Comparison of ENCODE assay signal across 15 cellular contexts in genomic region chr12:114655934-114656697, GRCh38. TPM values are rescaled to one million over a fixed set of nuclear protein-coding genes. Genes with fewer than 3 reads are reported as not detected.
A peak's percentile ranks its signal among the peaks of the same experiment; 100 is the strongest.
DNase-seq lines count a peak whose midpoint lies in the region; FAIRE-seq and TF ChIP-seq lines count a peak whose summit lies in the region.
"Had no signal": no experiment of that assay in that cellular context is flagged by ENCODE, and none has a peak within 500 bp of the region (broad histone marks: within the 10 kb centered on the region; RNA-seq: fewer than 3 reads in every experiment).

No MANE protein-coding gene starts in this region.

- H3K56ac ChIP-seq in mesendoderm (ENCODE audit: low read length) = peak overlapping the region; percentile 34

- H2BK5ac ChIP-seq in mesendoderm (ENCODE audit: low read length) = peak overlapping the region; percentile 23

- no peaks in the 10 kb centered on the region for H3K9me3 ChIP-seq in HUES48 (ENCODE audit: control insufficient read depth, insufficient read depth, low read length)
- H3K9me3 ChIP-seq: neutrophil had no signal

- H4K5ac ChIP-seq in mesendoderm (ENCODE audit: low read length) = no peak overlapping the region

- H3K79me1 ChIP-seq in mesendoderm (ENCODE audit: low read length) = no peaks in the 10 kb centered on the region

- DNase-seq in A172 (ENCODE audit: low spot score) = peak; percentile 14
- DNase-seq in brain microvascular endothelial cell = peak; percentile 94
- DNase-seq in mesendoderm = peak; percentile 78
- no peak for DNase-seq in H54 (ENCODE audit: insufficient read length, low spot score)
- DNase-seq in NCI-H187 treated with DMSO at 0.1 percent for 48 hours (lab: John Stamatoyannopoulos, UW) = no peak
- no peak for DNase-seq in KG1 (lab: John Stamatoyannopoulos, UW)
- no peak for DNase-seq in stimulated activated CD4-positive, alpha-beta T cell treated with anti-CD3 and anti-CD28 coated beads, Interleukin-4, amount 100 ng/mL, for 1 hour
- DNase-seq: activated CD4-positive, CD25-positive, alpha-beta regulatory T cell; activated naive CD8-positive, alpha-beta T cell treated with anti-CD3 and anti-CD28 coated beads, Interleukin-2, amount 50 U/mL, for 24 hours; activated T-cell treated with anti-CD3 and anti-CD28 coated beads, Interleukin-2, amount 50 U/mL, for 1 hour; NCI-H2081 had no signal

- peaks cover 36% of the 10 kb centered on the region for H3K4me1 ChIP-seq in HUES48 (ENCODE audit: control insufficient read depth, insufficient read depth, low read length)
- peaks cover 17% of the 10 kb centered on the region for H3K4me1 ChIP-seq in mesendoderm (ENCODE audit: control insufficient read depth, low read depth, low read length)

- H3K79me2 ChIP-seq in mesendoderm (ENCODE audit: control insufficient read depth, insufficient read depth, low read length) = no peaks in the 10 kb centered on the region

- H2AK5ac ChIP-seq in mesendoderm (ENCODE audit: low read length) = peak overlapping the region; percentile 30

- in situ Hi-C loops in brain microvascular endothelial cell (cut with HindIII; ENCODE audit: low pct_ligation_motif_present, low sequenced_read_pairs) = no loop called here

- FAIRE-seq in H54 (lab: Jason Lieb, UNC) = no peak

- H3K27me3 ChIP-seq in HUES48 (ENCODE audit: control insufficient read depth, insufficient read depth, low read length) = peaks cover 7% of the 10 kb centered on the region; the same call in 1 of the 2 replicates
- H3K27me3 ChIP-seq in brain microvascular endothelial cell (replicated peaks) = no peaks in the 10 kb centered on the region
- no peaks in the 10 kb centered on the region for H3K27me3 ChIP-seq in mesendoderm (ENCODE audit: insufficient read depth, low read length, poor library complexity)

- H3K23ac ChIP-seq in mesendoderm (ENCODE audit: low read length) = no peak overlapping the region

- TF ChIP-seq POLR2A in H54 (IDR thresholded peaks at IDR 0.05; ENCODE audit: low read depth, low read length) = no peak

- no peak for TF ChIP-seq CTCF in brain microvascular endothelial cell (IDR thresholded peaks at IDR 0.05; ENCODE audit: low read depth, low read length, missing control alignments)

- no peak overlapping the region for H3K4me3 ChIP-seq in HUES48 (ENCODE audit: low read depth, low read length)
- no peak overlapping the region for H3K4me3 ChIP-seq in brain microvascular endothelial cell (ENCODE audit: low read depth, low read length)
- H3K4me3 ChIP-seq in mesendoderm (ENCODE audit: low read length) = no peak overlapping the region
- H3K4me3 ChIP-seq: coronary artery had no signal

- no peak overlapping the region for H3K4ac ChIP-seq in mesendoderm (ENCODE audit: low read depth, low read length)

- H3K27ac ChIP-seq in HUES48 (ENCODE audit: low read depth, low read length) (peak overlapping the region; percentile 72), brain microvascular endothelial cell (peak overlapping the region; percentile 60), mesendoderm (ENCODE audit: low read depth, low read length) (peak overlapping the region; percentile 37)
- H3K27ac ChIP-seq: coronary artery, neutrophil had no signal

- no peak overlapping the region for H3K4me2 ChIP-seq in mesendoderm (ENCODE audit: low read length)

- H2BK15ac ChIP-seq in mesendoderm (replicated peaks; ENCODE audit: low read depth) = no peak overlapping the region

- WGBS in mesendoderm (ENCODE audit: extremely low coverage, insufficient coverage, low lambda C conversion rate) = no CpG with 5 or more reads among the region's 12 CpGs

- H2BK120ac ChIP-seq in mesendoderm (ENCODE audit: low read depth, low read length) = peak overlapping the region; percentile 68

- no peak overlapping the region for H4K8ac ChIP-seq in mesendoderm (ENCODE audit: low read depth, low read length)

- peak overlapping the region; percentile 16 for H3K18ac ChIP-seq in mesendoderm (ENCODE audit: low read length)

- H3K36me3 ChIP-seq in HUES48 (ENCODE audit: control insufficient read depth, insufficient read depth, low read length) = no peaks in the 10 kb centered on the region
- H3K36me3 ChIP-seq in brain microvascular endothelial cell (replicated peaks) = no peaks in the 10 kb centered on the region
- no peaks in the 10 kb centered on the region for H3K36me3 ChIP-seq in mesendoderm (ENCODE audit: control insufficient read depth, insufficient read depth, low read length)
- H3K36me3 ChIP-seq: neutrophil had no signal

- no peak overlapping the region for H3K9ac ChIP-seq in HUES48 (ENCODE audit: low read depth, low read length)
- H3K9ac ChIP-seq in mesendoderm (ENCODE audit: low read length) = no peak overlapping the region

RNA-seq across cellular contexts. Expression of gene TBX3, which starts 27.9 kb away (rescaled TPM):
- 3.3 TPM in 2 replicates for total RNA-seq in A172 (2014; rRNA removed; shearing (Covaris generic))
- 2.1 TPM for polyA plus RNA-seq in mesendoderm (2013, experiment 1 of 2)
- 2.1 TPM for polyA plus RNA-seq in mesendoderm (2013, experiment 2 of 2)
- polyA plus RNA-seq: IgD-negative memory B cell had no signal

Comparison
In these comparisons a context has a peak if more than half of its experiments do, and no peak if none do; other contexts are left out.
1. DNase-seq: peak in A172 (single experiment), brain microvascular endothelial cell (single experiment) and mesendoderm (single experiment); none in H54 (single experiment), NCI-H187 treated with DMSO at 0.1 percent for 48 hours (single experiment), KG1 (single experiment) and stimulated activated CD4-positive, alpha-beta T cell treated with anti-CD3 and anti-CD28 coated beads, Interleukin-4, amount 100 ng/mL, for 1 hour (single experiment).
2. Peak in every context shown above with its lines, with median percentiles within 50 percentile points of each other: H3K27ac ChIP-seq.